24 cellular contexts compared by ENCODE assay signal in genomic region chr7:126424985-126425384, GRCh38.
"Had no signal": no experiment of that assay in that cellular context is flagged by ENCODE, and none has a peak within 500 bp of the region (broad histone marks: within the 10 kb centered on the region; RNA-seq: fewer than 3 reads in every experiment).

No MANE protein-coding gene starts in this region.

- ATAC-seq: effector memory CD8-positive, alpha-beta T cell; esophagus mucosa; gastrocnemius medialis; heart right ventricle; left cardiac atrium; left lung; left ventricle myocardium superior; lower lobe of right lung; mucosa of descending colon had no signal

- H3K9me3 Mint-ChIP-seq: dendritic cell treated with granulocyte-macrophage colony-stimulating factor and Interleukin-4, amounts not matched to agents 40 ng/mL and 50 ng/mL, for 4 days; endodermal cell had no signal

- H3K4me3 ChIP-seq: colonic mucosa, esophagus squamous epithelium, gastrocnemius medialis, heart right ventricle, left lung, lower lobe of right lung, mucosa of descending colon had no signal

- DNase-seq: colonic mucosa; cortex of kidney; effector CD8-positive, alpha-beta T cell; effector memory CD8-positive, alpha-beta T cell; endodermal cell; erythroblast; esophagus squamous epithelium; foreskin fibroblast; foreskin melanocyte; gastrocnemius medialis; glutamatergic neuron; head of caudate nucleus; heart right ventricle; hippocampal formation; left cardiac atrium; left lung; left ventricle myocardium superior; lower lobe of right lung; mesenchymal stem cell; mucosa of descending colon had no signal

- H3K27ac Mint-ChIP-seq: dendritic cell treated with granulocyte-macrophage colony-stimulating factor and Interleukin-4, amounts not matched to agents 40 ng/mL and 50 ng/mL, for 4 days; effector memory CD8-positive, alpha-beta T cell; endodermal cell; mesothelial cell of epicardium had no signal

- H3K4me3 Mint-ChIP-seq: dendritic cell treated with granulocyte-macrophage colony-stimulating factor and Interleukin-4, amounts not matched to agents 40 ng/mL and 50 ng/mL, for 4 days; effector memory CD8-positive, alpha-beta T cell; endodermal cell; mesothelial cell of epicardium had no signal

- H3K27ac ChIP-seq: colonic mucosa, epithelial cell of prostate, esophagus squamous epithelium, gastrocnemius medialis, heart right ventricle, left lung, lower lobe of right lung had no signal

- H3K36me3 ChIP-seq: colonic mucosa, esophagus squamous epithelium, gastrocnemius medialis, heart right ventricle, left lung, lower lobe of right lung had no signal

- H3K27me3 ChIP-seq: colonic mucosa, esophagus squamous epithelium, gastrocnemius medialis, heart right ventricle, left lung had no signal

- H3K27me3 Mint-ChIP-seq: dendritic cell treated with granulocyte-macrophage colony-stimulating factor and Interleukin-4, amounts not matched to agents 40 ng/mL and 50 ng/mL, for 4 days; effector memory CD8-positive, alpha-beta T cell had no signal

- H3K9me3 ChIP-seq: colonic mucosa, gastrocnemius medialis, heart right ventricle, left lung, lower lobe of right lung, mucosa of descending colon had no signal

- H3K4me1 Mint-ChIP-seq: endodermal cell had no signal

- H3K36me3 Mint-ChIP-seq: mesothelial cell of epicardium had no signal

- H3K4me1 ChIP-seq: colonic mucosa, esophagus squamous epithelium, gastrocnemius medialis, heart right ventricle, left lung, lower lobe of right lung had no signal
